Comparison of ENCODE assay signal across 8 cellular contexts in the genomic region with DNA sequence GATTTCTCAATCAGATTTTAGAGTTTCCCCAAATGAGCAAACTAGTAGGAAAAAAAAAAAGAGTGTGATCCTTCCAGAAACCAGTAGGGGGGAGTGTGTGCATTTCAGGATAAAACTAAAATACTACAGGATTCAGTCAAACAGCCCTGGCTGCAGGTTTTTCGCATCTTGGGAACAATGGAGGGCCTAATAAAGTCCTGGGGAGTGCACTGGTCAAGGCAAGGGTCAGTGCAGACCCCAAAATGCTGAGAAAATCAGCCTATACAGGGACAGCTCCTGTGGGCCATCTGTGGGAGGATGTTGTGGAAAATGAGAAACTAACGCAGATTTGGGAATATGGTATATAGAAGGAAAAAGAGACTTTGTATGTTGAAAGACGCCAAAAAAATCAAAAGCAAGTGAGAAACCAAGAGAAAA. TPM values are rescaled to one million over a fixed set of nuclear protein-coding genes. Genes with fewer than 3 reads are reported as not detected.
DNase-seq lines count a peak whose midpoint lies in the region; ATAC-seq, FAIRE-seq and TF ChIP-seq lines count a peak whose summit lies in the region.

No MANE protein-coding gene starts in this region.

- H3K79me2 ChIP-seq in parathyroid adenoma, result no peaks in the 10 kb centered on the region

- TF ChIP-seq CTCF in AG09319 (IDR thresholded peaks at IDR 0.05; ENCODE audit: low read depth, low read length), result peak; percentile 76
- peak; percentile 55 for TF ChIP-seq CTCF in parathyroid adenoma (IDR thresholded peaks at IDR 0.05)

- no peaks in the 10 kb centered on the region for H3K9me3 ChIP-seq in parathyroid adenoma (ENCODE audit: control insufficient read depth, low read length)

- peak; percentile 43 for FAIRE-seq in endometrium (lab: Jason Lieb, UNC)

- ATAC-seq in HG02678 (IDR thresholded peaks at IDR 0.05; ENCODE audit: unreplicated experiment), result no peak

- H3K27me3 ChIP-seq in parathyroid adenoma (ENCODE audit: control insufficient read depth, insufficient read depth, low read length), result no peaks in the 10 kb centered on the region

- no peaks in the 10 kb centered on the region for H3K36me3 ChIP-seq in parathyroid adenoma (ENCODE audit: control insufficient read depth, insufficient read depth, low read length)

- H3K4me1 ChIP-seq in parathyroid adenoma, result no peaks in the 10 kb centered on the region

- no peak overlapping the region for H3K9ac ChIP-seq in parathyroid adenoma

- no peak for DNase-seq in AG09319 (ENCODE audit: extremely low read depth, low read depth)
- DNase-seq in H4 (ENCODE audit: low spot score), result peak; percentile 22
- peak; percentile 42 for DNase-seq in NOMO-1 treated with dmso at 0.1 percent for 144 hours (lab: John Stamatoyannopoulos, UW; ENCODE audit: unreplicated experiment)
- DNase-seq in cerebellar nuclear complex (lab: John Stamatoyannopoulos, UW), result no peak
- no peak for DNase-seq in C1 segment of cervical spinal cord (lab: John Stamatoyannopoulos, UW)

- no peak overlapping the region for H2AFZ ChIP-seq in parathyroid adenoma

- no peak overlapping the region for H3K4me3 ChIP-seq in parathyroid adenoma (ENCODE audit: low read depth, low read length)

- H3K27ac ChIP-seq in parathyroid adenoma, result no peak overlapping the region

- H3K4me2 ChIP-seq in parathyroid adenoma (ENCODE audit: low read length), result no peak overlapping the region

RNA-seq across cellular contexts. Expression of gene ABCD4, which starts 22.2 kb away (rescaled TPM):
- 15.3 and 18.5 TPM in 2 replicates for total RNA-seq in H4 (2014; rRNA removed; shearing (Covaris generic))

RNA-seq across cellular contexts. Expression of gene VRTN, which starts 23.3 kb away (rescaled TPM):
- total RNA-seq in H4 (2014; rRNA removed; shearing (Covaris generic)), result not detected in 2 replicates

Comparison
In these comparisons a context has a peak if more than half of its experiments do, and no peak if none do; other contexts are left out.
1. DNase-seq: peak in H4 (single experiment) and NOMO-1 treated with dmso at 0.1 percent for 144 hours (single experiment); none in AG09319 (single experiment), cerebellar nuclear complex (0 of 2) and C1 segment of cervical spinal cord (0 of 14).